ENCODE assay signal across 1 cellular context in genomic region chr7:155299539-155300202, GRCh38.
TF ChIP-seq lines count a peak whose summit lies in the region.

No MANE protein-coding gene starts in this region.

TF ChIP-seq in K562, 482 proteins besides CTCF, POLR2A, EP300 and RAD21 (continued from another document):
- TF ChIP-seq, protein P1, sequence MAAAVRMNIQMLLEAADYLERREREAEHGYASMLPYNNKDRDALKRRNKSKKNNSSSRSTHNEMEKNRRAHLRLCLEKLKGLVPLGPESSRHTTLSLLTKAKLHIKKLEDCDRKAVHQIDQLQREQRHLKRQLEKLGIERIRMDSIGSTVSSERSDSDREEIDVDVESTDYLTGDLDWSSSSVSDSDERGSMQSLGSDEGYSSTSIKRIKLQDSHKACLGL (CRISPR knock-in tag; IDR thresholded peaks at IDR 0.05; ENCODE audit: borderline replicate concordance, poor library complexity, severe bottlenecking), result no peak
- TF ChIP-seq SIN3A (IDR thresholded peaks at IDR 0.05; ENCODE audit: borderline replicate concordance in 2 of 2, control insufficient read depth in 1 of 2, low read depth in 2 of 2, low read length in 2 of 2) (peak in 1 of 2 experiments; percentile 77; a peak in 2 of 4 replicates), ARID1B (IDR thresholded peaks at IDR 0.05) (no peak), SETDB1 (IDR thresholded peaks at IDR 0.05; ENCODE audit: low read length) (no peak), POLR2AphosphoS5 (IDR thresholded peaks at IDR 0.05; ENCODE audit: control insufficient read depth, insufficient read depth, low read depth, low read length) (peak; percentile 26; the same call in 1 of the 2 replicates), FOXK2 (conservative IDR thresholded peaks at IDR 0.05 in 1 of 2, IDR thresholded peaks at IDR 0.05 in 1 of 2; ENCODE audit: low read depth in 2 of 2) (0 out of 4 replicates have a peak, but pooled peaks of 1 of the 2 experiments have one; percentile 12), NCOA1 (IDR thresholded peaks at IDR 0.05; ENCODE audit: low read depth) (no peak), USF2 (CRISPR knock-in tag; IDR thresholded peaks at IDR 0.05) (0 out of 2 replicates have a peak, but pooled peaks have one; percentile 6), ZBED1 (IDR thresholded peaks at IDR 0.05) (peak; percentile 82; the same call in 1 of the 2 replicates), HDAC1 (IDR thresholded peaks at IDR 0.05) (peak in 1 of 2 experiments; percentile 58; a peak in 2 of 4 replicates), SAP30 (IDR thresholded peaks at IDR 0.05; ENCODE audit: borderline replicate concordance, insufficient read depth, low read depth, low read length, poor library complexity, severe bottlenecking) (peak; percentile 62), MLX (CRISPR knock-in tag; conservative IDR thresholded peaks at IDR 0.05) (no peak), POLR2AphosphoS2 (IDR thresholded peaks at IDR 0.05; ENCODE audit: low read length) (peak; percentile 21; the same call in 1 of the 2 replicates), CCAR2 (IDR thresholded peaks at IDR 0.05; ENCODE audit: low read depth, low read length) (no peak)
- TF ChIP-seq, protein P2, sequence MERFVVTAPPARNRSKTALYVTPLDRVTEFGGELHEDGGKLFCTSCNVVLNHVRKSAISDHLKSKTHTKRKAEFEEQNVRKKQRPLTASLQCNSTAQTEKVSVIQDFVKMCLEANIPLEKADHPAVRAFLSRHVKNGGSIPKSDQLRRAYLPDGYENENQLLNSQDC (CRISPR knock-in tag; IDR thresholded peaks at IDR 0.05), result peak; percentile 40; the same call in 1 of the 2 replicates
- TF ChIP-seq, protein P3, sequence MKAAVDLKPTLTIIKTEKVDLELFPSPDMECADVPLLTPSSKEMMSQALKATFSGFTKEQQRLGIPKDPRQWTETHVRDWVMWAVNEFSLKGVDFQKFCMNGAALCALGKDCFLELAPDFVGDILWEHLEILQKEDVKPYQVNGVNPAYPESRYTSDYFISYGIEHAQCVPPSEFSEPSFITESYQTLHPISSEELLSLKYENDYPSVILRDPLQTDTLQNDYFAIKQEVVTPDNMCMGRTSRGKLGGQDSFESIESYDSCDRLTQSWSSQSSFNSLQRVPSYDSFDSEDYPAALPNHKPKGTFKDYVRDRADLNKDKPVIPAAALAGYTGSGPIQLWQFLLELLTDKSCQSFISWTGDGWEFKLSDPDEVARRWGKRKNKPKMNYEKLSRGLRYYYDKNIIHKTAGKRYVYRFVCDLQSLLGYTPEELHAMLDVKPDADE (conservative IDR thresholded peaks at IDR 0.05; ENCODE audit: control insufficient read depth, low read depth, low read length), result 0 out of 2 replicates have a peak, but pooled peaks have one; percentile 49
- TF ChIP-seq, protein P4, sequence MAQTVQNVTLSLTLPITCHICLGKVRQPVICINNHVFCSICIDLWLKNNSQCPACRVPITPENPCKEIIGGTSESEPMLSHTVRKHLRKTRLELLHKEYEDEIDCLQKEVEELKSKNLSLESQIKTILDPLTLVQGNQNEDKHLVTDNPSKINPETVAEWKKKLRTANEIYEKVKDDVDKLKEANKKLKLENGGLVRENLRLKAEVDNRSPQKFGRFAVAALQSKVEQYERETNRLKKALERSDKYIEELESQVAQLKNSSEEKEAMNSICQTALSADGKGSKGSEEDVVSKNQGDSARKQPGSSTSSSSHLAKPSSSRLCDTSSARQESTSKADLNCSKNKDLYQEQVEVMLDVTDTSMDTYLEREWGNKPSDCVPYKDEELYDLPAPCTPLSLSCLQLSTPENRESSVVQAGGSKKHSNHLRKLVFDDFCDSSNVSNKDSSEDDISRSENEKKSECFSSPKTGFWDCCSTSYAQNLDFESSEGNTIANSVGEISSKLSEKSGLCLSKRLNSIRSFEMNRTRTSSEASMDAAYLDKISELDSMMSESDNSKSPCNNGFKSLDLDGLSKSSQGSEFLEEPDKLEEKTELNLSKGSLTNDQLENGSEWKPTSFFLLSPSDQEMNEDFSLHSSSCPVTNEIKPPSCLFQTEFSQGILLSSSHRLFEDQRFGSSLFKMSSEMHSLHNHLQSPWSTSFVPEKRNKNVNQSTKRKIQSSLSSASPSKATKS (CRISPR knock-in tag; IDR thresholded peaks at IDR 0.05), result 0 out of 2 replicates have a peak, but pooled peaks have one; percentile 22
